15 cellular contexts compared by ENCODE assay signal in the genomic region with DNA sequence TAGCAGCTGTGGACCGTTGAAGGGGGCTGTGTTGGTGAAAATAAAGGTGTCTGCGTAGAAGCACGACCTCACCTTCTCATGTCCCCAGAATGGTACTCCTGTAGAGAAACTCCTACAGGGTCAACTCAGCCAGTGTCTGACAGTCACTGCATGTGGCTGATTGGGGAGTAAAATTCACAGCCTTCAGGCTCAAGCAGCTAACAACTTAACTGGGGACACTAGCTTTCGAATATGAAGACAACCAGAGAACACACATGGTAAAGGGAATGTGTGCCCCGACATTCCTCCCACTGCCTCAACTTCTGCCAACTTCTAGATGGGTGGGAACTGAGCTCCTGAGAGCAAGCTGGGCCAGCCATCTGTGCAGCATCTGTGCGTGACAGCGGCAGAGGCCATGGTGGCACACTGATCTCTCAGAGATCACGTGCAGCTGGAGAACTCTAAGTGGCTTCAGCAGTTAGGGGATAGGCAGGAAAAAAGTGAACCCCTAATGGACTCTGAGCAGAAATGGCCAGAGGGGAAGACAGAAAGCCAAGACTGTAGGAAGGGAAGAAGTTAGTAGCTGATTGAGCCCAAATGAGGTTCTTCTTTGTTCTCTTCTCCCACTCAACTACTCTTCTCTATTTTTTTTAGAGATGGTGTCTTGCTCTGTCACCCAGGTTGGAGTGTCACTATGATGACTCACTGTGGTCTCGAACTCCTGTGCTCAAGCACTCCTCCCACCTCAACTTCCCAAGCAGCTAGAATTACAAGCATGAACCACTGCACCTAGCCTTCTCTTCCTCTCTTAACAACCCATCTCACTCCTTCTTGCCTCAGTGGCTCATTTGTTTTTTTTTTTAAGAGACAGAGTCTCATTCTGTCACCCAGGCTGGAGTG.
A peak's percentile ranks its signal among the peaks of the same experiment; 100 is the strongest.
DNase-seq lines count a peak whose midpoint lies in the region; ATAC-seq and TF ChIP-seq lines count a peak whose summit lies in the region.
"Had no signal": no experiment of that assay in that cellular context is flagged by ENCODE, and none has a peak within 500 bp of the region (broad histone marks: within the 10 kb centered on the region; RNA-seq: fewer than 3 reads in every experiment).

No MANE protein-coding gene starts in this region.

- TF ChIP-seq CTCF in dorsolateral prefrontal cortex (IDR thresholded peaks at IDR 0.05 in 54 of 56, conservative IDR thresholded peaks at IDR 0.05 in 2 of 56; ENCODE audit: low read depth in 1 of 56, partially characterized antibody in 56 of 56) = no peak
- no peak for TF ChIP-seq CTCF in mucosa of descending colon (IDR thresholded peaks at IDR 0.05)
- no peak for TF ChIP-seq CTCF in nephron progenitor cell (IDR thresholded peaks at IDR 0.05)

- H3K27me3 ChIP-seq in dorsolateral prefrontal cortex = no peaks in the 10 kb centered on the region
- H3K27me3 ChIP-seq: ascending aorta, esophagus muscularis mucosa, upper lobe of right lung had no signal

- no peaks in the 10 kb centered on the region for H3K36me3 ChIP-seq in mucosa of descending colon (ENCODE audit: low read depth)
- H3K36me3 ChIP-seq: ascending aorta, esophagus muscularis mucosa, upper lobe of right lung had no signal

- H3K4me1 Mint-ChIP-seq in nephron progenitor cell = peaks cover 30% of the 10 kb centered on the region

- no peaks in the 10 kb centered on the region for H3K9me3 ChIP-seq in mucosa of descending colon
- H3K9me3 ChIP-seq: ascending aorta, esophagus muscularis mucosa, upper lobe of right lung had no signal

- peak; percentile 14 for DNase-seq in DMS53 (lab: John Stamatoyannopoulos, UW)
- no peak for DNase-seq in DMS53 treated with DMSO at 0.1 percent for 48 hours (lab: John Stamatoyannopoulos, UW; ENCODE audit: unreplicated experiment)
- DNase-seq in A172 (ENCODE audit: low spot score) = peak; percentile 20
- DNase-seq in M059J (ENCODE audit: low read depth) = peak; percentile 40
- peak in 6 of 10 donors; percentile 17 to 72 (median 57) for DNase-seq in dorsolateral prefrontal cortex
- DNase-seq in mucosa of descending colon = no peak
- DNase-seq in nephron progenitor cell = no peak
- DNase-seq: NCI-H1092 treated with DMSO at 0.1 percent for 48 hours; NCI-H446 treated with DMSO at 0.1 percent for 48 hours; stimulated activated CD8-positive, alpha-beta memory T cell treated with anti-CD3 and anti-CD28 coated beads, Interleukin-4, amount 100 ng/mL, for 48 hours; upper lobe of right lung had no signal

- no peak overlapping the region for H3K27ac Mint-ChIP-seq in nephron progenitor cell

- H3K4me3 Mint-ChIP-seq in nephron progenitor cell = no peak overlapping the region

- peaks cover 6% of the 10 kb centered on the region for H3K27me3 Mint-ChIP-seq in nephron progenitor cell (ENCODE audit: low read depth, poor library complexity)

- no peak for ATAC-seq in GM18517 (IDR thresholded peaks at IDR 0.05; ENCODE audit: unreplicated experiment)
- no peak for ATAC-seq in mucosa of descending colon
- ATAC-seq: upper lobe of right lung had no signal

- intact Hi-C loops in dorsolateral prefrontal cortex (cut with DNase I) = loop anchor here (5.0 to 10.0 kb wide), 4 partner anchors 155 to 815 kb away; no protein-coding TSS in a partner anchor
- intact Hi-C loops in mucosa of descending colon (cut with DNase I, micrococcal nuclease) = no loop called here

- no peaks in the 10 kb centered on the region for H3K9me3 Mint-ChIP-seq in nephron progenitor cell

- peak overlapping the region in 4 of 59 donors; percentile 5 to 59 (median 26) for H3K27ac ChIP-seq in dorsolateral prefrontal cortex
- H3K27ac ChIP-seq: 22Rv1, ascending aorta, esophagus muscularis mucosa, upper lobe of right lung had no signal

- H3K4me1 ChIP-seq in mucosa of descending colon (ENCODE audit: low read depth) = peaks cover 7% of the 10 kb centered on the region
- H3K4me1 ChIP-seq: ascending aorta had no signal

- H3K36me3 Mint-ChIP-seq in nephron progenitor cell (ENCODE audit: low read depth) = no peaks in the 10 kb centered on the region

- H3K4me3 ChIP-seq in dorsolateral prefrontal cortex (no peak overlapping the region), mucosa of descending colon (no peak overlapping the region)
- H3K4me3 ChIP-seq: ascending aorta, esophagus muscularis mucosa, upper lobe of right lung had no signal

Comparison
In these comparisons a context has a peak if more than half of its experiments do, and no peak if none do; other contexts are left out.
1. DNase-seq: peak in DMS53 (single experiment), A172 (single experiment), M059J (single experiment) and dorsolateral prefrontal cortex (6 of 10); none in DMS53 treated with DMSO at 0.1 percent for 48 hours (single experiment), mucosa of descending colon (0 of 3) and nephron progenitor cell (single experiment).
2. intact Hi-C loops: an anchor here in dorsolateral prefrontal cortex (5.0 to 10.0 kb wide); none called in mucosa of descending colon.